Comparison of ENCODE assay signal across 21 cellular contexts in genomic region chr3:47176582-47176981, GRCh38. TPM values are rescaled to one million over a fixed set of nuclear protein-coding genes. Genes with fewer than 3 reads are reported as not detected.
A peak's percentile ranks its signal among the peaks of the same experiment; 100 is the strongest.
DNase-seq lines count a peak whose midpoint lies in the region; ATAC-seq, FAIRE-seq and TF ChIP-seq lines count a peak whose summit lies in the region.
"Had no signal": no experiment of that assay in that cellular context is flagged by ENCODE, and none has a peak within 500 bp of the region (broad histone marks: within the 10 kb centered on the region; RNA-seq: fewer than 3 reads in every experiment).

No MANE protein-coding gene starts in this region.

- no peak for TF ChIP-seq RAD21 in K562 (CRISPR knock-in tag; conservative IDR thresholded peaks at IDR 0.05 in 1 of 2, IDR thresholded peaks at IDR 0.05 in 1 of 2)

- H3K9ac ChIP-seq in MM.1S (ENCODE audit: low read length) (no peak overlapping the region), SU-DHL-6 (ENCODE audit: low read length) (no peak overlapping the region), K562 (ENCODE audit: insufficient read depth in 1 of 2, low read depth in 2 of 2, low read length in 2 of 2) (no peak overlapping the region)
- H3K9ac ChIP-seq: BLaER1 had no signal

- H3K27me3 ChIP-seq in MM.1S (replicated peaks; ENCODE audit: insufficient read depth, low read length) = no peaks in the 10 kb centered on the region
- no peaks in the 10 kb centered on the region for H3K27me3 ChIP-seq in SU-DHL-6 (ENCODE audit: low read length)
- H3K27me3 ChIP-seq in K562 (ENCODE audit: control insufficient read depth in 2 of 2, insufficient read depth in 2 of 2, low read length in 2 of 2) = no peaks in the 10 kb centered on the region
- no peaks in the 10 kb centered on the region for H3K27me3 ChIP-seq in foreskin keratinocyte
- H3K27me3 ChIP-seq: BE2C, BLaER1 had no signal

- no peak for TF ChIP-seq EP300 in K562 (IDR thresholded peaks at IDR 0.05; ENCODE audit: low read length)

- H3K9me1 ChIP-seq in K562 (ENCODE audit: control insufficient read depth, insufficient read depth, low read length) = no peaks in the 10 kb centered on the region

- intact Hi-C loops in K562 (cut with micrococcal nuclease) (no loop called here), CD14-positive monocyte (cut with micrococcal nuclease) (no loop called here)

- H4K20me1 ChIP-seq in MM.1S (ENCODE audit: insufficient read depth, low read length) (no peaks in the 10 kb centered on the region), SU-DHL-6 (ENCODE audit: low read depth, low read length) (no peaks in the 10 kb centered on the region), K562 (replicated peaks; ENCODE audit: control insufficient read depth, insufficient read depth, low read length) (no peaks in the 10 kb centered on the region)
- H4K20me1 ChIP-seq: BLaER1 had no signal

- in situ Hi-C loops in K562 (cut with MboI) = no loop called here

- H3K9me2 ChIP-seq in MM.1S (replicated peaks; ENCODE audit: insufficient read depth, low read length) (no peaks in the 10 kb centered on the region), SU-DHL-6 (replicated peaks; ENCODE audit: insufficient read depth, low read length) (no peaks in the 10 kb centered on the region)

- POLR2A ChIA-PET in K562 (lab: Yijun Ruan, JAX) = interaction anchor here (1.9 kb wide), 1 partner anchor 13 kb away, joined by 10 read pairs; the partner anchor contains the start of gene SETD2

- 89% methylated on average over 5 of the region's 5 CpGs for WGBS in K562 (ENCODE audit: insufficient coverage, low coverage, missing lambda C conversion rate)

- no peak for TF ChIP-seq POLR2A in K562 (conservative IDR thresholded peaks at IDR 0.05)

- DNase-seq in MM.1S (no peak), K562 (ENCODE audit: extremely low read depth in 1 of 4, low spot score in 3 of 4) (no peak), foreskin keratinocyte (no peak), CD14-positive monocyte (ENCODE audit: low spot score) (no peak)
- DNase-seq in activated naive CD8-positive, alpha-beta T cell treated with anti-CD3 and anti-CD28 coated beads, Interleukin-2, amount 50 U/mL, for 24 hours = no peak
- DNase-seq: 8988T; ACHN; BE2C; C1 segment of cervical spinal cord; Caco-2; Calu3; CD4-positive, alpha-beta T cell; CD8-positive, alpha-beta T cell; DMS79 treated with DMSO at 0.1 percent for 48 hours; GF-D8 had no signal

- H3K4me1 ChIP-seq in MM.1S (ENCODE audit: low read length) (peaks cover 17% of the 10 kb centered on the region), K562 (replicated peaks in 1 of 2; ENCODE audit: control insufficient read depth in 2 of 2, insufficient read depth in 2 of 2, low read length in 2 of 2) (no peaks in the 10 kb centered on the region), foreskin keratinocyte (no peaks in the 10 kb centered on the region)
- H3K4me1 ChIP-seq: BE2C, Caco-2 had no signal

- H3K4me1 Mint-ChIP-seq in activated naive CD8-positive, alpha-beta T cell treated with anti-CD3 and anti-CD28 coated beads, Interleukin-2, amount 50 U/mL, for 24 hours = peaks cover 3% of the 10 kb centered on the region
- no peaks in the 10 kb centered on the region for H3K4me1 Mint-ChIP-seq in CD14-positive monocyte

- H3K27ac ChIP-seq in MM.1S (ENCODE audit: low read length) (peak overlapping the region; percentile 62; the same call in 1 of the 2 replicates), SU-DHL-6 (ENCODE audit: low read depth, low read length) (peak overlapping the region; percentile 76; the same call in 1 of the 2 replicates), K562 (ENCODE audit: extremely low read depth, low read depth, low read length) (no peak overlapping the region), foreskin keratinocyte (no peak overlapping the region)
- H3K27ac ChIP-seq: BLaER1 had no signal

- BruUV-seq in K562 (replicated peaks; lab: Mats Ljungman, UMichigan) = no TSS peak

- H3K36me3 ChIP-seq in MM.1S (replicated peaks; ENCODE audit: insufficient read depth, low read length) (no peaks in the 10 kb centered on the region), SU-DHL-6 (ENCODE audit: low read length) (no peaks in the 10 kb centered on the region), K562 (ENCODE audit: control insufficient read depth, insufficient read depth, low read length) (0 out of 3 replicates have a peak, but pooled peaks cover 3% of the 10 kb centered on the region)
- H3K36me3 ChIP-seq: BE2C had no signal

- CTCF ChIA-PET in K562 (lab: Yijun Ruan, JAX; ENCODE audit: low intra/inter-chr PET ratio) = no interaction called here

- no peak for TF ChIP-seq CTCF in MM.1S (IDR thresholded peaks at IDR 0.05; ENCODE audit: low read length)
- TF ChIP-seq CTCF in SU-DHL-6 (IDR thresholded peaks at IDR 0.05; ENCODE audit: insufficient read depth, low read length, poor library complexity, severe bottlenecking) = no peak
- no peak for TF ChIP-seq CTCF in K562 (IDR thresholded peaks at IDR 0.05 in 2 of 3, conservative IDR thresholded peaks at IDR 0.05 in 1 of 3; ENCODE audit: insufficient read depth in 2 of 3, low read depth in 1 of 3, low read length in 3 of 3)
- TF ChIP-seq CTCF in foreskin keratinocyte (conservative IDR thresholded peaks at IDR 0.05) = no peak
- TF ChIP-seq CTCF in CD14-positive monocyte (IDR thresholded peaks at IDR 0.05) = no peak

- H3K36me3 Mint-ChIP-seq in activated naive CD8-positive, alpha-beta T cell treated with anti-CD3 and anti-CD28 coated beads, Interleukin-2, amount 50 U/mL, for 24 hours (ENCODE audit: low read depth) = peaks cover 8% of the 10 kb centered on the region
- H3K36me3 Mint-ChIP-seq in CD14-positive monocyte = peaks cover 29 to 39% of the 10 kb centered on the region in 2 donors

- peaks cover 21% of the 10 kb centered on the region for H3F3A ChIP-seq in MM.1S (ENCODE audit: insufficient read depth, low read length)
- peaks cover 15% of the 10 kb centered on the region for H3F3A ChIP-seq in SU-DHL-6 (ENCODE audit: insufficient read depth)

- H3K27me3 Mint-ChIP-seq in activated naive CD8-positive, alpha-beta T cell treated with anti-CD3 and anti-CD28 coated beads, Interleukin-2, amount 50 U/mL, for 24 hours = no peaks in the 10 kb centered on the region
- H3K27me3 Mint-ChIP-seq in CD14-positive monocyte (ENCODE audit: low read depth in 3 of 3) = peaks cover 0 to 1% (median 0%) of the 10 kb centered on the region in 3 donors
- H3K27me3 Mint-ChIP-seq: CD4-positive, alpha-beta T cell had no signal

- H3K27ac Mint-ChIP-seq in activated naive CD8-positive, alpha-beta T cell treated with anti-CD3 and anti-CD28 coated beads, Interleukin-2, amount 50 U/mL, for 24 hours = no peak overlapping the region
- no peak overlapping the region for H3K27ac Mint-ChIP-seq in CD14-positive monocyte
- H3K27ac Mint-ChIP-seq: CD4-positive, alpha-beta T cell; CD8-positive, alpha-beta T cell had no signal

- ATAC-seq in K562 = no peak
- no peak for ATAC-seq in activated naive CD8-positive, alpha-beta T cell treated with anti-CD3 and anti-CD28 coated beads, Interleukin-2, amount 50 U/mL, for 24 hours
- no peak for ATAC-seq in foreskin keratinocyte
- ATAC-seq: CD8-positive, alpha-beta T cell had no signal

- no peak for FAIRE-seq in K562 (lab: Jason Lieb, UNC)
- FAIRE-seq: A204.1, D721Med, G401.6, GM12892 had no signal

- H3K4me3 ChIP-seq in MM.1S (ENCODE audit: low read length) (no peak overlapping the region), SU-DHL-6 (ENCODE audit: insufficient read depth, low read length, poor library complexity, severe bottlenecking) (no peak overlapping the region), K562 (no peak overlapping the region)
- H3K4me3 ChIP-seq: BLaER1 had no signal

- H3K9me3 ChIP-seq in MM.1S (replicated peaks; ENCODE audit: insufficient read depth, low read length) = no peaks in the 10 kb centered on the region
- no peaks in the 10 kb centered on the region for H3K9me3 ChIP-seq in SU-DHL-6 (ENCODE audit: insufficient read depth, low read length)
- H3K9me3 ChIP-seq in K562 (replicated peaks; ENCODE audit: control insufficient read depth, insufficient read depth, low read depth, low read length) = no peaks in the 10 kb centered on the region
- H3K9me3 ChIP-seq: BE2C, BLaER1, Caco-2 had no signal

- no peak overlapping the region for H3K4me3 Mint-ChIP-seq in activated naive CD8-positive, alpha-beta T cell treated with anti-CD3 and anti-CD28 coated beads, Interleukin-2, amount 50 U/mL, for 24 hours
- H3K4me3 Mint-ChIP-seq in CD14-positive monocyte = no peak overlapping the region
- H3K4me3 Mint-ChIP-seq: CD4-positive, alpha-beta T cell; CD8-positive, alpha-beta T cell had no signal

- no peaks in the 10 kb centered on the region for H3K9me3 Mint-ChIP-seq in activated naive CD8-positive, alpha-beta T cell treated with anti-CD3 and anti-CD28 coated beads, Interleukin-2, amount 50 U/mL, for 24 hours
- H3K9me3 Mint-ChIP-seq in CD14-positive monocyte = no peaks in the 10 kb centered on the region
- H3K9me3 Mint-ChIP-seq: CD4-positive, alpha-beta T cell; CD8-positive, alpha-beta T cell had no signal

- H3K79me2 ChIP-seq in MM.1S (ENCODE audit: low read length) (no peaks in the 10 kb centered on the region), SU-DHL-6 (ENCODE audit: insufficient read depth, low read length) (no peaks in the 10 kb centered on the region), K562 (ENCODE audit: control insufficient read depth, insufficient read depth, low read length) (no peaks in the 10 kb centered on the region)

- H3K4me2 ChIP-seq in MM.1S (ENCODE audit: low read depth, low read length) (peak overlapping the region; percentile 36; the same call in 1 of the 2 replicates), SU-DHL-6 (ENCODE audit: low read depth, low read length, poor library complexity, severe bottlenecking) (no peak overlapping the region), K562 (ENCODE audit: insufficient read depth, low read length) (no peak overlapping the region)
- H3K4me2 ChIP-seq: BLaER1 had no signal

- H2AFZ ChIP-seq in MM.1S (ENCODE audit: low read length) = no peak overlapping the region
- H2AFZ ChIP-seq in SU-DHL-6 (ENCODE audit: low read depth, low read length, severe bottlenecking) = no peak overlapping the region
- H2AFZ ChIP-seq in K562 (ENCODE audit: low read depth, low read length) = no peak overlapping the region

RNA-seq across cellular contexts. Expression of gene SETD2, which starts 12.7 kb away (rescaled TPM):
- 43.5 and 203 TPM in 2 replicates for total RNA-seq in K562 (2011; cell fraction: chromatin; rRNA removed; ENCODE audit: low replicate concordance)
- total RNA-seq in K562 (2011; cell fraction: nucleolus; rRNA removed) = 27.0 and 45.0 TPM in 2 replicates
- 67.0 and 71.2 TPM in 2 replicates for total RNA-seq in K562 (2011; cell fraction: nucleoplasm; rRNA removed)
- 30.0 and 33.6 TPM in 2 replicates for total RNA-seq in K562 (2014; rRNA removed)
- 43.8 and 47.8 TPM in 2 replicates for total RNA-seq in K562 (2014; rRNA removed; fragmentation: Illumina TruSeq; extraction: Trizol)
- 43.7 and 45.3 TPM in 2 replicates for total RNA-seq in K562 (2015; rRNA removed; fragmentation: Illumina TruSeq; extraction: Trizol)
- total RNA-seq in K562 (2021) = 39.3 and 39.5 TPM in 2 replicates
- 22.8 and 25.2 TPM in 2 replicates for polyA plus RNA-seq in K562 (2011; rRNA removed)
- polyA plus RNA-seq in K562 (2011; cell fraction: cytosol; rRNA removed) = 14.6 and 16.8 TPM in 2 replicates
- polyA plus RNA-seq in K562 (2011; cell fraction: nucleus; rRNA removed) = 28.4 and 29.7 TPM in 2 replicates
- 25.0 and 27.7 TPM in 2 replicates for polyA plus RNA-seq in K562 (2012)
- 38.6 and 44.0 TPM in 2 replicates for polyA plus RNA-seq in K562 (2014; fragmentation: Illumina TruSeq; extraction: Trizol)
- polyA plus RNA-seq in K562 (2014; fragmentation: Nextera tagmentation; extraction: Ambion mirVana) = 10 to 100 TPM in 1 of 2 experiments, 1 to 10 TPM in 1; 8.2 to 11.0 TPM
- polyA plus RNA-seq in K562 (2014; rRNA removed) = 23.0 and 24.6 TPM in 2 replicates
- polyA minus RNA-seq in K562 (2011; rRNA and poly(A)+ RNA removed) = 86.5 and 93.7 TPM in 2 replicates
- polyA minus RNA-seq in K562 (2011; cell fraction: cytosol; rRNA and poly(A)+ RNA removed) = 32.7 and 35.5 TPM in 2 replicates
- polyA minus RNA-seq in K562 (2011; cell fraction: nucleus; rRNA and poly(A)+ RNA removed) = 37.7 and 69.1 TPM in 2 replicates
- total RNA-seq in foreskin keratinocyte = 36.1 and 41.3 TPM in 2 replicates
- polyA plus RNA-seq in foreskin keratinocyte = 6.7 and 8.7 TPM in 2 replicates
- 1 to 10 TPM; 3.1 to 7.5 TPM for polyA plus RNA-seq in CD14-positive monocyte

Comparison
In these comparisons a context has a peak if more than half of its experiments do, and no peak if none do; other contexts are left out.
1. H3K27ac ChIP-seq: peak in MM.1S (single experiment) and SU-DHL-6 (single experiment); none in K562 (single experiment) and foreskin keratinocyte (single experiment).